14 cellular contexts compared by ENCODE assay signal in the genomic region with DNA sequence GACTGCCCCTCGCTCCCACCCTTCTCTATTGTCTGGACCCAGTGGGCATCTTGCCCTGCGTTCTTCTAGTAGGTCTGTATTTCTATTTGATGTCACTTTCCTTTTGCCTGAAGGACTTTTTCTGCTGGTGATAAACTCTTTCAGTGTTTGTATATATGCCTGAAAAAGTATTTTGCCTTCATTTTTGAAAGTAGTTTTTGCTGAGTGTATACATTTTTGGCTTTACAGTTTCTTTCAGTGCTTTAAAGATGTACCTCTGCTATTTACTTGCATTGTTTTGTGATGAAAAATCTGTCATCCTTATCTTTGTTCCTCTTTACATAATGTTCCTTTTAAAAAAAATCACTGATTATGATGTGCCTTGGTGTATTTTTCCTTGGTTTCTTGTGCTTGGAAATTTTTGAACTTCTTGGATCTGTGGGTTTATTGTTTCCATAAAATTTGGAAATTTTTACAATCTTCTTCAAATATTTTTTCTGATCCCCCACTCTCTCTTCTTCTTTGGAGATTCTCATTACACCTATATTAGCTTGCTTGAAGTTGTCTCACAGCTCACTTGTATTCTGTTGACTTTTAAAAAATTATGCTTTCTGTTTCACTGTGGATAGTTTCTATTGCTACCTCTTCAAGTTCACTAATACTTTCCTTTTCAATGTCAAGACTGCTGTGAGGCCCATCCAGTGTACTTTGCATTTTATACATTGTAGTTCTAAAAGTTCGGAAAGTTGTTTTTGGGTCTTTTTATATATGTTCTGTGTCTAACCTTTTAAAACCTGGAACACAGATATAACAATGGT.
DNase-seq lines count a peak whose midpoint lies in the region; ATAC-seq and TF ChIP-seq lines count a peak whose summit lies in the region.
"Had no signal": no experiment of that assay in that cellular context is flagged by ENCODE, and none has a peak within 500 bp of the region (broad histone marks: within the 10 kb centered on the region; RNA-seq: fewer than 3 reads in every experiment).

No MANE protein-coding gene starts in this region.

- no peak overlapping the region for H3K4me3 ChIP-seq in HAP-1
- H3K4me3 ChIP-seq: Peyer's patch, tibial artery had no signal

- intact Hi-C loops in activated CD4-positive, alpha-beta T cell treated with anti-CD3 and anti-CD28 coated beads for 36 hours (cut with DNase I, micrococcal nuclease) = loop anchor here in 1 of 2 experiments (5.0 kb wide), 1 partner anchor 394 kb away; no protein-coding TSS in a partner anchor

- H3K36me3 ChIP-seq in HAP-1 (replicated peaks) = peaks cover 87% of the 10 kb centered on the region

- in situ Hi-C loops in HAP-1 (cut with MboI; ENCODE audit: low sequenced_read_pairs) = no loop called here

- H3K27ac Mint-ChIP-seq in activated CD4-positive, alpha-beta T cell treated with anti-CD3 and anti-CD28 coated beads for 36 hours = peak overlapping the region; percentile 75
- peak overlapping the region; percentile 52 for H3K27ac Mint-ChIP-seq in osteocyte (ENCODE audit: unreplicated experiment)
- H3K27ac Mint-ChIP-seq: nephron had no signal

- no peaks in the 10 kb centered on the region for H3K9me3 ChIP-seq in HAP-1
- H3K9me3 ChIP-seq: Peyer's patch, tibial artery had no signal

- H3K4me1 ChIP-seq in HAP-1 = no peaks in the 10 kb centered on the region
- H3K4me1 ChIP-seq: Peyer's patch had no signal

- H3K36me3 Mint-ChIP-seq in activated CD4-positive, alpha-beta T cell treated with anti-CD3 and anti-CD28 coated beads for 36 hours (ENCODE audit: low read depth) = peaks cover 96% of the 10 kb centered on the region
- H3K36me3 Mint-ChIP-seq in osteocyte (ENCODE audit: unreplicated experiment) = peaks cover 82% of the 10 kb centered on the region

- CTCF ChIA-PET in activated CD4-positive, alpha-beta T cell treated with anti-CD3 and anti-CD28 coated beads for 36 hours (lab: Charles Lee) = interaction anchor here (0.5 to 5.6 kb wide), 8 partner anchors 8 to 1505 kb away, joined by 3 to 40 read pairs (median 4); no protein-coding TSS in a partner anchor

- ATAC-seq in activated CD4-positive, alpha-beta T cell treated with anti-CD3 and anti-CD28 coated beads for 36 hours = peak; percentile 66
- ATAC-seq in GM21825 (IDR thresholded peaks at IDR 0.05; ENCODE audit: unreplicated experiment) (peak; percentile 74), HG03460 (IDR thresholded peaks at IDR 0.05; ENCODE audit: unreplicated experiment) (peak; percentile 71)

- H3K4me1 Mint-ChIP-seq in activated CD4-positive, alpha-beta T cell treated with anti-CD3 and anti-CD28 coated beads for 36 hours = peaks cover 93% of the 10 kb centered on the region
- H3K4me1 Mint-ChIP-seq in osteocyte (ENCODE audit: unreplicated experiment) = peaks cover 3% of the 10 kb centered on the region
- H3K4me1 Mint-ChIP-seq: nephron had no signal

- DNase-seq in activated CD4-positive, alpha-beta T cell treated with anti-CD3 and anti-CD28 coated beads for 36 hours = no peak
- no peak for DNase-seq in activated CD4-positive, alpha-beta T cell treated with anti-CD3 and anti-CD28 coated beads, Interleukin-2, amount 50 U/mL, for 48 hours
- DNase-seq in osteocyte (ENCODE audit: extremely low spot score, unreplicated experiment) (no peak), foreskin melanocyte (no peak), kidney glomerular epithelial cell (lab: John Stamatoyannopoulos, UW) (no peak), HAP-1 (ENCODE audit: low spot score in 2 of 2) (no peak)
- DNase-seq: hippocampal formation; NCI-H1092 treated with DMSO at 0.1 percent for 48 hours; Peyer's patch; stimulated activated CD4-positive, alpha-beta T cell treated with anti-CD3 and anti-CD28 coated beads, Interleukin-2, amount 100 ng/mL, for 24 hours; tibial artery had no signal

- peak overlapping the region; percentile 12 for H3K4me3 Mint-ChIP-seq in activated CD4-positive, alpha-beta T cell treated with anti-CD3 and anti-CD28 coated beads for 36 hours
- H3K4me3 Mint-ChIP-seq in osteocyte (ENCODE audit: unreplicated experiment) = no peak overlapping the region
- H3K4me3 Mint-ChIP-seq: nephron had no signal

- H3K27me3 Mint-ChIP-seq in activated CD4-positive, alpha-beta T cell treated with anti-CD3 and anti-CD28 coated beads for 36 hours = no peaks in the 10 kb centered on the region
- no peaks in the 10 kb centered on the region for H3K27me3 Mint-ChIP-seq in osteocyte (ENCODE audit: unreplicated experiment)

- POLR2A ChIA-PET in activated CD4-positive, alpha-beta T cell treated with anti-CD3 and anti-CD28 coated beads for 36 hours (lab: Charles Lee) = no interaction called here

- H3K27me3 ChIP-seq in HAP-1 (ENCODE audit: low read depth) = no peaks in the 10 kb centered on the region
- H3K27me3 ChIP-seq: Peyer's patch, tibial artery had no signal

- TF ChIP-seq CTCF in osteocyte (IDR thresholded peaks at IDR 0.05) = no peak

- H3K9me3 Mint-ChIP-seq in activated CD4-positive, alpha-beta T cell treated with anti-CD3 and anti-CD28 coated beads for 36 hours (ENCODE audit: low read depth) = no peaks in the 10 kb centered on the region
- no peaks in the 10 kb centered on the region for H3K9me3 Mint-ChIP-seq in osteocyte (ENCODE audit: unreplicated experiment)
- H3K9me3 Mint-ChIP-seq: nephron had no signal
